16 cellular contexts compared by ENCODE assay signal in genomic region chr11:132864811-132865576, GRCh38.
DNase-seq lines count a peak whose midpoint lies in the region; ATAC-seq, FAIRE-seq and TF ChIP-seq lines count a peak whose summit lies in the region.
"Had no signal": no experiment of that assay in that cellular context is flagged by ENCODE, and none has a peak within 500 bp of the region (broad histone marks: within the 10 kb centered on the region; RNA-seq: fewer than 3 reads in every experiment).

No MANE protein-coding gene starts in this region.

- FAIRE-seq in A549 (lab: Jason Lieb, UNC): no peak

- H2BK120ac ChIP-seq in mesendoderm (ENCODE audit: low read depth, low read length): no peak overlapping the region

- 61% methylated on average over 17 of the region's 17 CpGs for WGBS in A549 (ENCODE audit: missing lambda C conversion rate)
- no CpG with 5 or more reads among the region's 17 CpGs for WGBS in mesendoderm (ENCODE audit: extremely low coverage, insufficient coverage, low lambda C conversion rate)

- H3K23ac ChIP-seq in mesendoderm (ENCODE audit: low read length): no peak overlapping the region

- no peak overlapping the region for H3K27ac Mint-ChIP-seq in glutamatergic neuron (ENCODE audit: unreplicated experiment)

- H3K27me3 Mint-ChIP-seq in glutamatergic neuron (ENCODE audit: unreplicated experiment): no peaks in the 10 kb centered on the region

- peak in 1 of 2 experiments; percentile 8 for DNase-seq in A549 (ENCODE audit: low read depth in 1 of 2, low spot score in 1 of 2)
- peak; percentile 15 for DNase-seq in NCI-H460 (ENCODE audit: extremely low read depth, low read depth)
- peak; percentile 49 for DNase-seq in glutamatergic neuron
- peak; percentile 87 for DNase-seq in mesendoderm
- DNase-seq in PC-9: no peak
- DNase-seq in Kasumi-1 (lab: John Stamatoyannopoulos, UW): no peak
- no peak for DNase-seq in activated naive CD4-positive, alpha-beta T cell (lab: John Stamatoyannopoulos, UW)
- DNase-seq in activated CD4-positive, CD25-positive, alpha-beta regulatory T cell treated with anti-CD3 and anti-CD28 coated beads, Interleukin-2, amount 50 U/mL, for 72 hours: no peak
- DNase-seq: COR-L47, DMS153, HCEC 1CT, NCI-H1092, NCI-H2107, NCI-H226 had no signal

- no peak overlapping the region for H3K4me3 Mint-ChIP-seq in glutamatergic neuron (ENCODE audit: unreplicated experiment)

- H3K27ac ChIP-seq in A549 (no peak overlapping the region), mesendoderm (ENCODE audit: low read depth, low read length) (no peak overlapping the region), PC-9 (no peak overlapping the region)
- H3K27ac ChIP-seq: C4-2B had no signal

- no peaks in the 10 kb centered on the region for H3K79me1 ChIP-seq in mesendoderm (ENCODE audit: low read length)

- H2AK5ac ChIP-seq in mesendoderm (ENCODE audit: low read length): no peak overlapping the region

- peak overlapping the region; percentile 77 for H3K18ac ChIP-seq in mesendoderm (ENCODE audit: low read length)

- H3K9me3 Mint-ChIP-seq in glutamatergic neuron (ENCODE audit: unreplicated experiment): no peaks in the 10 kb centered on the region

- H3K4me2 ChIP-seq in A549 (no peak overlapping the region), mesendoderm (ENCODE audit: low read length) (no peak overlapping the region), PC-9 (no peak overlapping the region)

- H3K9me2 ChIP-seq in PC-9 (ENCODE audit: insufficient read depth): no peaks in the 10 kb centered on the region

- no TSS peak for BruUV-seq in PC-9 (replicated peaks; lab: Mats Ljungman, UMichigan)

- peak overlapping the region; percentile 2 for H3K4ac ChIP-seq in mesendoderm (ENCODE audit: low read depth, low read length)

- intact Hi-C loops in PC-9 (cut with micrococcal nuclease; ENCODE audit: unreplicated experiment): no loop called here

- no peak for TF ChIP-seq EP300 in A549 (IDR thresholded peaks at IDR 0.05)

- CTCF ChIA-PET in A549 (lab: Yijun Ruan, JAX) (no interaction called here), PC-9 (lab: Charles Lee) (no interaction called here)

- no peak overlapping the region for H4K5ac ChIP-seq in mesendoderm (ENCODE audit: low read length)

- no peak overlapping the region for H2BK5ac ChIP-seq in mesendoderm (ENCODE audit: low read length)

- H3K4me1 Mint-ChIP-seq in glutamatergic neuron (ENCODE audit: low read depth, unreplicated experiment): peaks cover 1% of the 10 kb centered on the region

- H3K27me3 ChIP-seq in mesendoderm (ENCODE audit: insufficient read depth, low read length, poor library complexity): no peaks in the 10 kb centered on the region
- peaks cover 17% of the 10 kb centered on the region for H3K27me3 ChIP-seq in PC-9 (ENCODE audit: insufficient read depth, low read depth)

- H2AFZ ChIP-seq in PC-9: no peak overlapping the region

- H3K4me1 ChIP-seq in A549: no peaks in the 10 kb centered on the region
- H3K4me1 ChIP-seq in mesendoderm (ENCODE audit: control insufficient read depth, low read depth, low read length): no peaks in the 10 kb centered on the region
- H3K4me1 ChIP-seq in PC-9 (replicated peaks; ENCODE audit: insufficient read depth): no peaks in the 10 kb centered on the region

- no peak for TF ChIP-seq RAD21 in A549 (conservative IDR thresholded peaks at IDR 0.05 in 1 of 2, IDR thresholded peaks at IDR 0.05 in 1 of 2)

- POLR2A ChIA-PET in A549 (lab: Yijun Ruan, JAX): no interaction called here
- POLR2A ChIA-PET in PC-9 (lab: Charles Lee; ENCODE audit: unreplicated experiment): no interaction called here

- H3K36me3 ChIP-seq in mesendoderm (ENCODE audit: control insufficient read depth, insufficient read depth, low read length) (no peaks in the 10 kb centered on the region), PC-9 (ENCODE audit: low read depth) (no peaks in the 10 kb centered on the region)

- ATAC-seq in A549: no peak
- ATAC-seq: Right ventricle myocardium inferior had no signal

- no peak overlapping the region for H4K8ac ChIP-seq in mesendoderm (ENCODE audit: low read depth, low read length)

- no peaks in the 10 kb centered on the region for H3K36me3 Mint-ChIP-seq in glutamatergic neuron (ENCODE audit: unreplicated experiment)

- H4K20me1 ChIP-seq in PC-9 (ENCODE audit: insufficient read depth): no peaks in the 10 kb centered on the region

- no peak for TF ChIP-seq CTCF in A549 (IDR thresholded peaks at IDR 0.05)
- no peak for TF ChIP-seq CTCF in glutamatergic neuron (IDR thresholded peaks at IDR 0.05; ENCODE audit: partially characterized antibody, unreplicated experiment)
- TF ChIP-seq CTCF in PC-9 (conservative IDR thresholded peaks at IDR 0.05): no peak

- TF ChIP-seq POLR2A in A549 (IDR thresholded peaks at IDR 0.05; ENCODE audit: low read length): no peak

- no peak overlapping the region for H2BK15ac ChIP-seq in mesendoderm (replicated peaks; ENCODE audit: low read depth)

- H3K56ac ChIP-seq in mesendoderm (ENCODE audit: low read length): no peak overlapping the region

- H3K4me3 ChIP-seq in A549 (no peak overlapping the region), mesendoderm (ENCODE audit: low read length) (no peak overlapping the region), PC-9 (no peak overlapping the region)

- H3F3A ChIP-seq in PC-9 (ENCODE audit: insufficient read depth, low read depth): no peaks in the 10 kb centered on the region

- H3K79me2 ChIP-seq in mesendoderm (ENCODE audit: control insufficient read depth, insufficient read depth, low read length): no peaks in the 10 kb centered on the region
- no peaks in the 10 kb centered on the region for H3K79me2 ChIP-seq in PC-9 (ENCODE audit: low read depth)

- H3K9me3 ChIP-seq in A549 (no peaks in the 10 kb centered on the region), PC-9 (ENCODE audit: insufficient read depth, low read depth) (no peaks in the 10 kb centered on the region)

- no peak overlapping the region for H3K9ac ChIP-seq in mesendoderm (ENCODE audit: low read length)

TF ChIP-seq in A549, 52 proteins besides CTCF, POLR2A, EP300 and RAD21:
- TF ChIP-seq MAFK (IDR thresholded peaks at IDR 0.05; ENCODE audit: partially characterized antibody) (peak; percentile 1), NFE2L2 (conservative IDR thresholded peaks at IDR 0.05; ENCODE audit: low read length) (no peak), FOSL2 (IDR thresholded peaks at IDR 0.05) (no peak), FOSL2 (CRISPR knock-in tag; IDR thresholded peaks at IDR 0.05) (no peak), JUNB (IDR thresholded peaks at IDR 0.05) (no peak), FOXS1 (CRISPR knock-in tag; IDR thresholded peaks at IDR 0.05) (no peak)
- TF ChIP-seq, protein P1, sequence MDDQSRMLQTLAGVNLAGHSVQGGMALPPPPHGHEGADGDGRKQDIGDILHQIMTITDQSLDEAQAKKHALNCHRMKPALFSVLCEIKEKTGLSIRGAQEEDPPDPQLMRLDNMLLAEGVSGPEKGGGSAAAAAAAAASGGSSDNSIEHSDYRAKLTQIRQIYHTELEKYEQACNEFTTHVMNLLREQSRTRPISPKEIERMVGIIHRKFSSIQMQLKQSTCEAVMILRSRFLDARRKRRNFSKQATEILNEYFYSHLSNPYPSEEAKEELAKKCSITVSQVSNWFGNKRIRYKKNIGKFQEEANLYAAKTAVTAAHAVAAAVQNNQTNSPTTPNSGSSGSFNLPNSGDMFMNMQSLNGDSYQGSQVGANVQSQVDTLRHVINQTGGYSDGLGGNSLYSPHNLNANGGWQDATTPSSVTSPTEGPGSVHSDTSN (IDR thresholded peaks at IDR 0.05): no peak

Comparison
In these comparisons a context has a peak if more than half of its experiments do, and no peak if none do; other contexts are left out.
1. DNase-seq: peak in NCI-H460 (single experiment), glutamatergic neuron (single experiment) and mesendoderm (single experiment); none in PC-9 (0 of 2), Kasumi-1 (0 of 2), activated naive CD4-positive, alpha-beta T cell (0 of 4) and activated CD4-positive, CD25-positive, alpha-beta regulatory T cell treated with anti-CD3 and anti-CD28 coated beads, Interleukin-2, amount 50 U/mL, for 72 hours (single experiment).